In genomic region chr11:9838961-9839360, GRCh38 we compare ENCODE assay signal across 10 cellular contexts.
A peak's percentile ranks its signal among the peaks of the same experiment; 100 is the strongest.
DNase-seq lines count a peak whose midpoint lies in the region; ATAC-seq and TF ChIP-seq lines count a peak whose summit lies in the region.
"Had no signal": no experiment of that assay in that cellular context is flagged by ENCODE, and none has a peak within 500 bp of the region (broad histone marks: within the 10 kb centered on the region; RNA-seq: fewer than 3 reads in every experiment).

No MANE protein-coding gene starts in this region.

- no peaks in the 10 kb centered on the region for H3K27me3 Mint-ChIP-seq in activated CD4-positive, alpha-beta T cell treated with anti-CD3 and anti-CD28 coated beads, Interleukin-2, amount 10 ng/mL, durations not matched to agents 24 days and 14 days

- TF ChIP-seq CTCF in right atrium auricular region (IDR thresholded peaks at IDR 0.05), result no peak
- no peak for TF ChIP-seq CTCF in psoas muscle (IDR thresholded peaks at IDR 0.05)

- H3K27me3 ChIP-seq in skeletal muscle satellite cell (ENCODE audit: control insufficient read depth, insufficient read depth, low read length), result no peaks in the 10 kb centered on the region
- no peaks in the 10 kb centered on the region for H3K27me3 ChIP-seq in right atrium auricular region
- H3K27me3 ChIP-seq in psoas muscle (ENCODE audit: insufficient read depth in 3 of 3, low read length in 2 of 3), result no peaks in the 10 kb centered on the region
- H3K27me3 ChIP-seq: thyroid gland had no signal

- peak overlapping the region; percentile 33 for H3K9ac ChIP-seq in skeletal muscle satellite cell (ENCODE audit: low read depth, low read length)

- H3K9me3 ChIP-seq in skeletal muscle satellite cell (replicated peaks; ENCODE audit: low read length) (no peaks in the 10 kb centered on the region), right atrium auricular region (no peaks in the 10 kb centered on the region), psoas muscle (no peaks in the 10 kb centered on the region)
- H3K9me3 ChIP-seq: A549, thyroid gland had no signal

- intact Hi-C loops in activated CD4-positive, alpha-beta T cell treated with anti-CD3 and anti-CD28 coated beads, Interleukin-2, amount 10 ng/mL, durations not matched to agents 24 days and 14 days (cut with micrococcal nuclease), result no loop called here
- intact Hi-C loops in psoas muscle (cut with DNase I), result no loop called here

- peak overlapping the region; percentile 44 for H3K4me2 ChIP-seq in skeletal muscle satellite cell (ENCODE audit: low read length)

- H3K27ac Mint-ChIP-seq in activated CD4-positive, alpha-beta T cell treated with anti-CD3 and anti-CD28 coated beads, Interleukin-2, amount 10 ng/mL, durations not matched to agents 24 days and 14 days, result peak overlapping the region; percentile 63

- WGBS in psoas muscle, 3 donors, result 88 to 95% (median 92%) methylated on average over 2 of the region's 2 CpGs

- DNase-seq in activated CD4-positive, alpha-beta T cell treated with anti-CD3 and anti-CD28 coated beads, Interleukin-2, amount 10 ng/mL, durations not matched to agents 24 days and 14 days, result no peak
- no peak for DNase-seq in activated CD4-positive, alpha-beta T cell treated with anti-CD3 and anti-CD28 coated beads for 1 hour
- DNase-seq in RPMI7951 (ENCODE audit: low read depth) (peak; percentile 90), right atrium auricular region (ENCODE audit: low spot score) (no peak), psoas muscle (no peak), Ammon's horn (ENCODE audit: low spot score) (no peak)
- DNase-seq: thyroid gland had no signal

- H3K27ac ChIP-seq in right atrium auricular region (no peak overlapping the region), psoas muscle (no peak overlapping the region)
- H3K27ac ChIP-seq: thyroid gland had no signal

- H3K4me1 Mint-ChIP-seq in activated CD4-positive, alpha-beta T cell treated with anti-CD3 and anti-CD28 coated beads, Interleukin-2, amount 10 ng/mL, durations not matched to agents 24 days and 14 days, result peaks cover 33% of the 10 kb centered on the region

- H3K4me1 ChIP-seq in skeletal muscle satellite cell (ENCODE audit: control insufficient read depth, insufficient read depth, low read length) (peaks cover 24% of the 10 kb centered on the region), right atrium auricular region (no peaks in the 10 kb centered on the region), psoas muscle (no peaks in the 10 kb centered on the region)
- H3K4me1 ChIP-seq: thyroid gland had no signal

- ATAC-seq in HG02885 (IDR thresholded peaks at IDR 0.05; ENCODE audit: poor library complexity, unreplicated experiment) (peak; percentile 87), psoas muscle (no peak)
- ATAC-seq: A549 had no signal

- H3K36me3 Mint-ChIP-seq in activated CD4-positive, alpha-beta T cell treated with anti-CD3 and anti-CD28 coated beads, Interleukin-2, amount 10 ng/mL, durations not matched to agents 24 days and 14 days (ENCODE audit: low read depth), result peaks cover 20% of the 10 kb centered on the region

- H3K36me3 ChIP-seq in skeletal muscle satellite cell (ENCODE audit: insufficient read depth, low read length), result peaks cover 19% of the 10 kb centered on the region
- H3K36me3 ChIP-seq in right atrium auricular region, result peaks cover 30% of the 10 kb centered on the region
- peaks cover 0 to 50% of the 10 kb centered on the region in 2 donors for H3K36me3 ChIP-seq in psoas muscle (ENCODE audit: insufficient read depth in 1 of 2, low read depth in 1 of 2)

- H3K4me3 ChIP-seq in skeletal muscle satellite cell (ENCODE audit: low read length), result peak overlapping the region; percentile 26
- H3K4me3 ChIP-seq in right atrium auricular region, result no peak overlapping the region
- H3K4me3 ChIP-seq in psoas muscle, result no peak overlapping the region
- H3K4me3 ChIP-seq: A549, thyroid gland had no signal

- peaks cover 12% of the 10 kb centered on the region for H3K9me3 Mint-ChIP-seq in activated CD4-positive, alpha-beta T cell treated with anti-CD3 and anti-CD28 coated beads, Interleukin-2, amount 10 ng/mL, durations not matched to agents 24 days and 14 days

- peak overlapping the region; percentile 37 for H3K4me3 Mint-ChIP-seq in activated CD4-positive, alpha-beta T cell treated with anti-CD3 and anti-CD28 coated beads, Interleukin-2, amount 10 ng/mL, durations not matched to agents 24 days and 14 days
